ENCODE assay signal across 8 cellular contexts in genomic region chr3:74267583-74268184, GRCh38.
DNase-seq lines count a peak whose midpoint lies in the region; ATAC-seq and TF ChIP-seq lines count a peak whose summit lies in the region.

No MANE protein-coding gene starts in this region.

- no peaks in the 10 kb centered on the region for H3K36me3 Mint-ChIP-seq in nephron (ENCODE audit: low read depth)
- no peaks in the 10 kb centered on the region for H3K36me3 Mint-ChIP-seq in activated T-helper 2 cell treated with anti-CD3 and anti-CD28 coated beads, Interferon-gamma antibody, Interleukin-2, Interleukin-4, amounts not matched to agents 10 μg/mL and 5 μg/mL and 100 μg/mL, durations not matched to agents 14 hours and 24 hours and 36 hours (ENCODE audit: low read depth)

- no peaks in the 10 kb centered on the region for H3F3A ChIP-seq in PC-3 (ENCODE audit: low read length, unreplicated experiment)

- intact Hi-C loops in PC-3 (cut with micrococcal nuclease), result no loop called here
- intact Hi-C loops in activated T-helper 2 cell treated with anti-CD3 and anti-CD28 coated beads, Interferon-gamma antibody, Interleukin-2, Interleukin-4, amounts not matched to agents 10 μg/mL and 5 μg/mL and 100 μg/mL, durations not matched to agents 14 hours and 24 hours and 36 hours (cut with micrococcal nuclease), result no loop called here

- no peak overlapping the region for H3K4me3 Mint-ChIP-seq in nephron
- no peak overlapping the region for H3K4me3 Mint-ChIP-seq in activated T-helper 2 cell treated with anti-CD3 and anti-CD28 coated beads, Interferon-gamma antibody, Interleukin-2, Interleukin-4, amounts not matched to agents 10 μg/mL and 5 μg/mL and 100 μg/mL, durations not matched to agents 14 hours and 24 hours and 36 hours (ENCODE audit: low read depth)

- peaks cover 4% of the 10 kb centered on the region for H3K27me3 Mint-ChIP-seq in nephron (ENCODE audit: low read depth)
- no peaks in the 10 kb centered on the region for H3K27me3 Mint-ChIP-seq in activated T-helper 2 cell treated with anti-CD3 and anti-CD28 coated beads, Interferon-gamma antibody, Interleukin-2, Interleukin-4, amounts not matched to agents 10 μg/mL and 5 μg/mL and 100 μg/mL, durations not matched to agents 14 hours and 24 hours and 36 hours (ENCODE audit: low read depth)

- POLR2A ChIA-PET in PC-3 (lab: Charles Lee; ENCODE audit: unreplicated experiment), result no interaction called here

- DNase-seq in DMS 273 (lab: John Stamatoyannopoulos, UW; ENCODE audit: unreplicated experiment), result peak; percentile 43
- DNase-seq in DMS 273 treated with DMSO at 0.1 percent for 48 hours (lab: John Stamatoyannopoulos, UW), result no peak
- peak; percentile 52 for DNase-seq in PC-3
- DNase-seq in epithelial cell of esophagus (ENCODE audit: low read depth), result peak; percentile 61
- no peak for DNase-seq in activated T-helper 2 cell treated with anti-CD3 and anti-CD28 coated beads, Interferon-gamma antibody, Interleukin-2, Interleukin-4, amounts not matched to agents 10 μg/mL and 5 μg/mL and 100 μg/mL, durations not matched to agents 14 hours and 24 hours and 36 hours (ENCODE audit: low spot score)

- no peaks in the 10 kb centered on the region for H3K9me3 Mint-ChIP-seq in nephron
- no peaks in the 10 kb centered on the region for H3K9me3 Mint-ChIP-seq in activated T-helper 2 cell treated with anti-CD3 and anti-CD28 coated beads, Interferon-gamma antibody, Interleukin-2, Interleukin-4, amounts not matched to agents 10 μg/mL and 5 μg/mL and 100 μg/mL, durations not matched to agents 14 hours and 24 hours and 36 hours

- H3K4me1 ChIP-seq in PC-3 (ENCODE audit: insufficient read depth, low read length), result no peaks in the 10 kb centered on the region

- H3K4me1 Mint-ChIP-seq in nephron, result peaks cover 5% of the 10 kb centered on the region
- H3K4me1 Mint-ChIP-seq in activated T-helper 2 cell treated with anti-CD3 and anti-CD28 coated beads, Interferon-gamma antibody, Interleukin-2, Interleukin-4, amounts not matched to agents 10 μg/mL and 5 μg/mL and 100 μg/mL, durations not matched to agents 14 hours and 24 hours and 36 hours (ENCODE audit: low read depth), result no peaks in the 10 kb centered on the region

- no peak overlapping the region for H3K4me3 ChIP-seq in PC-3 (ENCODE audit: low read length)
- no peak overlapping the region for H3K4me3 ChIP-seq in epithelial cell of esophagus (ENCODE audit: low read length)

- ATAC-seq in HG02642 (IDR thresholded peaks at IDR 0.05; ENCODE audit: poor library complexity, unreplicated experiment) (peak; percentile 67), PC-3 (no peak), GM18517 (IDR thresholded peaks at IDR 0.05; ENCODE audit: unreplicated experiment) (no peak)

- H3K27ac ChIP-seq in PC-3 (ENCODE audit: low read length), result no peak overlapping the region

- no peak overlapping the region for H3K27ac Mint-ChIP-seq in nephron
- H3K27ac Mint-ChIP-seq in activated T-helper 2 cell treated with anti-CD3 and anti-CD28 coated beads, Interferon-gamma antibody, Interleukin-2, Interleukin-4, amounts not matched to agents 10 μg/mL and 5 μg/mL and 100 μg/mL, durations not matched to agents 14 hours and 24 hours and 36 hours, result no peak overlapping the region

- H3K27me3 ChIP-seq in PC-3 (ENCODE audit: low read length), result no peaks in the 10 kb centered on the region

- CTCF ChIA-PET in PC-3 (lab: Charles Lee), result no interaction called here

- peaks cover 36% of the 10 kb centered on the region; the same call in 1 of the 2 replicates for H3K9me3 ChIP-seq in PC-3 (ENCODE audit: low read length)

- H4K20me1 ChIP-seq in PC-3 (ENCODE audit: low read length), result no peaks in the 10 kb centered on the region

- BruUV-seq in PC-3 (replicated peaks; lab: Mats Ljungman, UMichigan), result no TSS peak

- H3K9me2 ChIP-seq in PC-3 (replicated peaks; ENCODE audit: low read length), result no peaks in the 10 kb centered on the region

- H3K9ac ChIP-seq in PC-3 (ENCODE audit: low read length), result no peak overlapping the region

- H3K4me2 ChIP-seq in PC-3 (ENCODE audit: low read length), result no peak overlapping the region

- no peaks in the 10 kb centered on the region for H3K79me2 ChIP-seq in PC-3 (ENCODE audit: low read length)

- no peaks in the 10 kb centered on the region for H3K36me3 ChIP-seq in PC-3 (ENCODE audit: low read depth, low read length)

- TF ChIP-seq CTCF in PC-3 (conservative IDR thresholded peaks at IDR 0.05; ENCODE audit: low read depth, low read length), result peak; percentile 72
- TF ChIP-seq CTCF in epithelial cell of esophagus (IDR thresholded peaks at IDR 0.05; ENCODE audit: insufficient read depth, low read depth, low read length, missing control alignments), result peak; percentile 81
- TF ChIP-seq CTCF in nephron (IDR thresholded peaks at IDR 0.05; ENCODE audit: unreplicated experiment in 3 of 3), result peak; percentile 80 to 91 (median 84)

- H2AFZ ChIP-seq in PC-3 (ENCODE audit: low read length), result no peak overlapping the region

Comparison
In these comparisons a context has a peak if more than half of its experiments do, and no peak if none do; other contexts are left out.
1. DNase-seq: peak in DMS 273 (single experiment), PC-3 (single experiment) and epithelial cell of esophagus (single experiment); none in DMS 273 treated with DMSO at 0.1 percent for 48 hours (single experiment) and activated T-helper 2 cell treated with anti-CD3 and anti-CD28 coated beads, Interferon-gamma antibody, Interleukin-2, Interleukin-4, amounts not matched to agents 10 μg/mL and 5 μg/mL and 100 μg/mL, durations not matched to agents 14 hours and 24 hours and 36 hours (single experiment).
2. Peak in every context shown above with its lines, with median percentiles within 50 percentile points of each other: CTCF ChIP-seq.